In genomic region chr20:48736231-48736630, GRCh38 we compare ENCODE assay signal across 21 cellular contexts.
DNase-seq lines count a peak whose midpoint lies in the region; ATAC-seq and TF ChIP-seq lines count a peak whose summit lies in the region.
"Had no signal": no experiment of that assay in that cellular context is flagged by ENCODE, and none has a peak within 500 bp of the region (broad histone marks: within the 10 kb centered on the region; RNA-seq: fewer than 3 reads in every experiment).

No MANE protein-coding gene starts in this region.

- H4K20me1 ChIP-seq in PC-3 (ENCODE audit: low read length) = no peaks in the 10 kb centered on the region

- H2AFZ ChIP-seq in PC-3 (ENCODE audit: low read length) = no peak overlapping the region

- TF ChIP-seq CTCF in activated B cell treated with CpG ODN at 0.5 μM for 24 hours (IDR thresholded peaks at IDR 0.05) = no peak
- TF ChIP-seq CTCF in endothelial cell (IDR thresholded peaks at IDR 0.05; ENCODE audit: unreplicated experiment) = no peak
- no peak for TF ChIP-seq CTCF in PC-3 (conservative IDR thresholded peaks at IDR 0.05; ENCODE audit: low read depth, low read length)

- H3K27me3 ChIP-seq in PC-3 (ENCODE audit: low read length) = no peaks in the 10 kb centered on the region
- H3K27me3 ChIP-seq: gastroesophageal sphincter, stomach, uterus had no signal

- peaks cover 51% of the 10 kb centered on the region for H3K4me1 Mint-ChIP-seq in activated naive CD4-positive, alpha-beta T cell treated with anti-CD3 and anti-CD28 coated beads, Interleukin-2, amount 50 U/mL, for 24 hours
- H3K4me1 Mint-ChIP-seq in activated B cell treated with CpG ODN at 0.5 μM for 24 hours = peaks cover 56% of the 10 kb centered on the region
- H3K4me1 Mint-ChIP-seq in endothelial cell (ENCODE audit: unreplicated experiment) = peaks cover 67% of the 10 kb centered on the region

- H3K27me3 Mint-ChIP-seq in activated naive CD4-positive, alpha-beta T cell treated with anti-CD3 and anti-CD28 coated beads, Interleukin-2, amount 50 U/mL, for 24 hours = no peaks in the 10 kb centered on the region
- H3K27me3 Mint-ChIP-seq in activated B cell treated with CpG ODN at 0.5 μM for 24 hours (no peaks in the 10 kb centered on the region), endothelial cell (ENCODE audit: unreplicated experiment) (peaks cover 28% of the 10 kb centered on the region)
- H3K27me3 Mint-ChIP-seq: brain had no signal

- no peaks in the 10 kb centered on the region for H3K79me2 ChIP-seq in PC-3 (ENCODE audit: low read length)

- no peak overlapping the region for H3K4me3 ChIP-seq in PC-3 (ENCODE audit: low read length)
- H3K4me3 ChIP-seq: gastroesophageal sphincter, HAP-1, K562, left ventricle myocardium inferior, stomach, uterus had no signal

- H3K36me3 Mint-ChIP-seq in activated naive CD4-positive, alpha-beta T cell treated with anti-CD3 and anti-CD28 coated beads, Interleukin-2, amount 50 U/mL, for 24 hours = peaks cover 5% of the 10 kb centered on the region
- peaks cover 0 to 15% of the 10 kb centered on the region in 2 donors for H3K36me3 Mint-ChIP-seq in activated naive CD4-positive, alpha-beta T cell treated with anti-CD3 and anti-CD28 coated beads, Interleukin-2, amount 50 U/mL, for 72 hours
- H3K36me3 Mint-ChIP-seq in activated B cell treated with CpG ODN at 0.5 μM for 24 hours (ENCODE audit: low read depth) = peaks cover 67% of the 10 kb centered on the region
- peaks cover 69% of the 10 kb centered on the region for H3K36me3 Mint-ChIP-seq in endothelial cell (ENCODE audit: low read depth, unreplicated experiment)

- H3K27ac Mint-ChIP-seq in activated naive CD4-positive, alpha-beta T cell treated with anti-CD3 and anti-CD28 coated beads, Interleukin-2, amount 50 U/mL, for 24 hours = peak overlapping the region; percentile 19
- no peak overlapping the region for H3K27ac Mint-ChIP-seq in activated naive CD4-positive, alpha-beta T cell treated with anti-CD3 and anti-CD28 coated beads, Interleukin-2, amount 50 U/mL, for 72 hours
- H3K27ac Mint-ChIP-seq in activated B cell treated with CpG ODN at 0.5 μM for 24 hours (peak overlapping the region; percentile 2), endothelial cell (ENCODE audit: unreplicated experiment) (peak overlapping the region; percentile 75)

- no peak overlapping the region for H3K4me3 Mint-ChIP-seq in activated naive CD4-positive, alpha-beta T cell treated with anti-CD3 and anti-CD28 coated beads, Interleukin-2, amount 50 U/mL, for 24 hours
- H3K4me3 Mint-ChIP-seq in activated B cell treated with CpG ODN at 0.5 μM for 24 hours (no peak overlapping the region), endothelial cell (ENCODE audit: unreplicated experiment) (peak overlapping the region; percentile 52)
- H3K4me3 Mint-ChIP-seq: brain had no signal

- H3K4me2 ChIP-seq in PC-3 (ENCODE audit: low read length) = no peak overlapping the region

- H3K4me1 ChIP-seq in PC-3 (ENCODE audit: insufficient read depth, low read length) = no peaks in the 10 kb centered on the region
- H3K4me1 ChIP-seq: uterus had no signal

- ATAC-seq in activated naive CD4-positive, alpha-beta T cell treated with anti-CD3 and anti-CD28 coated beads, Interleukin-2, amount 50 U/mL, for 72 hours = no peak
- no peak for ATAC-seq in activated B cell treated with CpG ODN at 0.5 μM for 24 hours (ENCODE audit: low read depth)
- no peak for ATAC-seq in GM18502 (IDR thresholded peaks at IDR 0.05; ENCODE audit: poor library complexity, unreplicated experiment)
- ATAC-seq in PC-3 = no peak
- ATAC-seq: gastroesophageal sphincter, K562, Right ventricle myocardium inferior, sciatic nerve had no signal

- H3K27ac ChIP-seq in substantia nigra (ENCODE audit: low read depth, low read length, poor library complexity, severe bottlenecking) (peak overlapping the region; percentile 35), PC-3 (ENCODE audit: low read length) (no peak overlapping the region)
- H3K27ac ChIP-seq: gastroesophageal sphincter, stomach, uterus, VCaP had no signal

- H3K36me3 ChIP-seq in PC-3 (ENCODE audit: low read depth, low read length) = no peaks in the 10 kb centered on the region
- H3K36me3 ChIP-seq: HAP-1, uterus had no signal

- CTCF ChIA-PET in activated B cell treated with CpG ODN at 0.5 μM for 24 hours (lab: Charles Lee) = no interaction called here
- CTCF ChIA-PET in PC-3 (lab: Charles Lee) = no interaction called here

- no peaks in the 10 kb centered on the region for H3K9me3 Mint-ChIP-seq in activated naive CD4-positive, alpha-beta T cell treated with anti-CD3 and anti-CD28 coated beads, Interleukin-2, amount 50 U/mL, for 24 hours
- no peaks in the 10 kb centered on the region for H3K9me3 Mint-ChIP-seq in activated naive CD4-positive, alpha-beta T cell treated with anti-CD3 and anti-CD28 coated beads, Interleukin-2, amount 50 U/mL, for 72 hours
- H3K9me3 Mint-ChIP-seq in activated B cell treated with CpG ODN at 0.5 μM for 24 hours = no peaks in the 10 kb centered on the region
- H3K9me3 Mint-ChIP-seq in endothelial cell (ENCODE audit: unreplicated experiment) = no peaks in the 10 kb centered on the region

- DNase-seq in activated naive CD4-positive, alpha-beta T cell treated with anti-CD3 and anti-CD28 coated beads, Interleukin-2, amount 50 U/mL, for 72 hours (ENCODE audit: low spot score in 2 of 2) = no peak
- DNase-seq in activated B cell treated with CpG ODN at 0.5 μM for 24 hours (no peak), endothelial cell (ENCODE audit: low spot score) (no peak), substantia nigra (lab: John Stamatoyannopoulos, UW) (no peak), RKO (ENCODE audit: low spot score) (no peak), PC-3 (no peak)
- DNase-seq: activated naive CD4-positive, alpha-beta T cell treated with Interleukin-2 at 50 U/mL for 16 hours; left ventricle myocardium inferior; NCI-H1930; NCI-H446 treated with DMSO at 0.1 percent for 48 hours; stomach; uterus had no signal

- H3F3A ChIP-seq in PC-3 (ENCODE audit: low read length, unreplicated experiment) = no peaks in the 10 kb centered on the region

- no peak overlapping the region for H3K9ac ChIP-seq in PC-3 (ENCODE audit: low read length)

- intact Hi-C loops in activated B cell treated with CpG ODN at 0.5 μM for 24 hours (cut with micrococcal nuclease) (no loop called here), PC-3 (cut with micrococcal nuclease) (no loop called here)

- no peaks in the 10 kb centered on the region for H3K9me2 ChIP-seq in PC-3 (replicated peaks; ENCODE audit: low read length)

- no peaks in the 10 kb centered on the region for H3K9me3 ChIP-seq in PC-3 (ENCODE audit: low read length)
- H3K9me3 ChIP-seq: gastroesophageal sphincter, HAP-1, left ventricle myocardium inferior, stomach, uterus had no signal

- POLR2A ChIA-PET in activated B cell treated with CpG ODN at 0.5 μM for 24 hours (lab: Charles Lee) = interaction anchor here (1.4 kb wide), 1 partner anchor 13 kb away, joined by 3 read pairs; no protein-coding TSS in a partner anchor
- POLR2A ChIA-PET in PC-3 (lab: Charles Lee; ENCODE audit: unreplicated experiment) = no interaction called here

- BruUV-seq in PC-3 (replicated peaks; lab: Mats Ljungman, UMichigan) = no TSS peak

Comparison
In these comparisons a context has a peak if more than half of its experiments do, and no peak if none do; other contexts are left out.
1. H3K27ac Mint-ChIP-seq: peak in activated naive CD4-positive, alpha-beta T cell treated with anti-CD3 and anti-CD28 coated beads, Interleukin-2, amount 50 U/mL, for 24 hours (single experiment), activated B cell treated with CpG ODN at 0.5 μM for 24 hours (single experiment) and endothelial cell (single experiment); none in activated naive CD4-positive, alpha-beta T cell treated with anti-CD3 and anti-CD28 coated beads, Interleukin-2, amount 50 U/mL, for 72 hours (0 of 2).